9 cellular contexts compared by ENCODE assay signal in genomic region chr6:136762022-136762975, GRCh38. TPM values are rescaled to one million over a fixed set of nuclear protein-coding genes. Genes with fewer than 3 reads are reported as not detected.
DNase-seq lines count a peak whose midpoint lies in the region; ATAC-seq and TF ChIP-seq lines count a peak whose summit lies in the region.
"Had no signal": no experiment of that assay in that cellular context is flagged by ENCODE, and none has a peak within 500 bp of the region (broad histone marks: within the 10 kb centered on the region; RNA-seq: fewer than 3 reads in every experiment).

No MANE protein-coding gene starts in this region.

- no peaks in the 10 kb centered on the region for H3K27me3 Mint-ChIP-seq in chondrocyte (ENCODE audit: low read depth)
- no peaks in the 10 kb centered on the region for H3K27me3 Mint-ChIP-seq in naive thymus-derived CD8-positive, alpha-beta T cell

- H4K20me1 ChIP-seq in BLaER1: peaks cover 9% of the 10 kb centered on the region; the same call in 1 of the 2 replicates

- TF ChIP-seq CTCF in chondrocyte (IDR thresholded peaks at IDR 0.05): no peak

- no peaks in the 10 kb centered on the region for H3K36me3 Mint-ChIP-seq in chondrocyte (ENCODE audit: low read depth)
- peaks cover 0 to under 1% (median 0%) of the 10 kb centered on the region in 3 donors for H3K36me3 Mint-ChIP-seq in naive thymus-derived CD8-positive, alpha-beta T cell

- H3K9me3 ChIP-seq in BLaER1: no peaks in the 10 kb centered on the region

- POLR2A ChIA-PET in naive thymus-derived CD8-positive, alpha-beta T cell (lab: Charles Lee): interaction anchor here (0.7 to 4.7 kb wide), 5 partner anchors 10 to 29 kb away, joined by 3 to 44 read pairs (median 6); partner anchors contain the start of gene MAP3K5

- H3K9me3 Mint-ChIP-seq in chondrocyte (ENCODE audit: low read depth): no peaks in the 10 kb centered on the region
- no peaks in the 10 kb centered on the region for H3K9me3 Mint-ChIP-seq in naive thymus-derived CD8-positive, alpha-beta T cell

- peak overlapping the region; percentile 48 for H3K4me3 Mint-ChIP-seq in chondrocyte (ENCODE audit: unreplicated experiment)
- peak overlapping the region in 9 of 10 donors; percentile 53 to 84 (median 76) for H3K4me3 Mint-ChIP-seq in naive thymus-derived CD8-positive, alpha-beta T cell

- H3K4me2 ChIP-seq in BLaER1: peak overlapping the region; percentile 67

- ATAC-seq in naive thymus-derived CD8-positive, alpha-beta T cell: no peak
- no peak for ATAC-seq in GM19035 (IDR thresholded peaks at IDR 0.05; ENCODE audit: unreplicated experiment)

- H3K27me3 ChIP-seq in BLaER1: no peaks in the 10 kb centered on the region

- peak overlapping the region; percentile 46 for H3K27ac Mint-ChIP-seq in chondrocyte (ENCODE audit: unreplicated experiment)
- H3K27ac Mint-ChIP-seq in naive thymus-derived CD8-positive, alpha-beta T cell: peak overlapping the region in 8 of 10 donors; percentile 63 to 91 (median 81)

- DNase-seq in Kasumi-1 (lab: John Stamatoyannopoulos, UW) (peak; percentile 24), chondrocyte (ENCODE audit: low spot score) (no peak), D341Med (ENCODE audit: low spot score) (no peak), SW 1271 (lab: John Stamatoyannopoulos, UW) (no peak)
- DNase-seq in naive thymus-derived CD8-positive, alpha-beta T cell: no peak
- DNase-seq in activated CD4-positive, CD25-positive, alpha-beta regulatory T cell (lab: John Stamatoyannopoulos, UW): no peak
- DNase-seq: NCI-H226 had no signal

- H3K4me1 ChIP-seq in BLaER1: peaks cover 53% of the 10 kb centered on the region

- peaks cover 19% of the 10 kb centered on the region for H3K4me1 Mint-ChIP-seq in chondrocyte (ENCODE audit: low read depth)
- peaks cover 34 to 81% (median 58%) of the 10 kb centered on the region in 4 donors for H3K4me1 Mint-ChIP-seq in naive thymus-derived CD8-positive, alpha-beta T cell

- H3K4me3 ChIP-seq in BLaER1: no peak overlapping the region

- H3K9ac ChIP-seq in BLaER1: 0 out of 2 replicates have a peak overlapping the region, but pooled peaks have one; percentile 11

- H3K27ac ChIP-seq in BLaER1: peak overlapping the region; percentile 15; the same call in 1 of the 2 replicates

- no peaks in the 10 kb centered on the region for H3K36me3 ChIP-seq in BLaER1

RNA-seq across cellular contexts. Expression of gene MAP3K5, which starts 30.0 kb away (rescaled TPM):
- 2.1 to 5.1 TPM (median 4.6 TPM) in 3 replicates for total RNA-seq in chondrocyte
- total RNA-seq in naive thymus-derived CD8-positive, alpha-beta T cell: 1 to 10 TPM; 7.7 to 8.7 TPM
- polyA plus RNA-seq in naive thymus-derived CD8-positive, alpha-beta T cell: 1 to 10 TPM; 3.0 to 4.5 (median 3.1) TPM

Comparison
In these comparisons a context has a peak if more than half of its experiments do, and no peak if none do; other contexts are left out.
1. DNase-seq: peak in Kasumi-1 (2 of 2); none in chondrocyte (single experiment), naive thymus-derived CD8-positive, alpha-beta T cell (0 of 10), D341Med (single experiment), activated CD4-positive, CD25-positive, alpha-beta regulatory T cell (0 of 4) and SW 1271 (0 of 2).